8 cellular contexts compared by ENCODE assay signal in genomic region chr1:84078108-84078823, GRCh38.
DNase-seq lines count a peak whose midpoint lies in the region; ATAC-seq and TF ChIP-seq lines count a peak whose summit lies in the region.

No MANE protein-coding gene starts in this region.

- H3K27me3 Mint-ChIP-seq in activated CD4-positive, alpha-beta T cell treated with anti-CD3 and anti-CD28 coated beads, Interleukin-2, amount 10 ng/mL, durations not matched to agents 7 days and 5 days, result peaks cover 2% of the 10 kb centered on the region
- H3K27me3 Mint-ChIP-seq in glutamatergic neuron (ENCODE audit: unreplicated experiment), result peaks cover 6% of the 10 kb centered on the region

- peak overlapping the region; percentile 83 for H3K4me3 ChIP-seq in Jurkat, Clone E6-1 (ENCODE audit: low read length)

- H3K36me3 Mint-ChIP-seq in activated CD4-positive, alpha-beta T cell treated with anti-CD3 and anti-CD28 coated beads, Interleukin-2, amount 10 ng/mL, durations not matched to agents 7 days and 5 days (ENCODE audit: low read depth), result no peaks in the 10 kb centered on the region
- no peaks in the 10 kb centered on the region for H3K36me3 Mint-ChIP-seq in glutamatergic neuron (ENCODE audit: unreplicated experiment)

- H3K4me3 Mint-ChIP-seq in activated CD4-positive, alpha-beta T cell treated with anti-CD3 and anti-CD28 coated beads, Interleukin-2, amount 10 ng/mL, durations not matched to agents 7 days and 5 days, result peak overlapping the region; percentile 76
- peak overlapping the region; percentile 87 for H3K4me3 Mint-ChIP-seq in glutamatergic neuron (ENCODE audit: unreplicated experiment)

- H3K27ac Mint-ChIP-seq in activated CD4-positive, alpha-beta T cell treated with anti-CD3 and anti-CD28 coated beads, Interleukin-2, amount 10 ng/mL, durations not matched to agents 7 days and 5 days, result peak overlapping the region; percentile 76
- H3K27ac Mint-ChIP-seq in glutamatergic neuron (ENCODE audit: unreplicated experiment), result peak overlapping the region; percentile 48

- H3K4me1 Mint-ChIP-seq in activated CD4-positive, alpha-beta T cell treated with anti-CD3 and anti-CD28 coated beads, Interleukin-2, amount 10 ng/mL, durations not matched to agents 7 days and 5 days, result peaks cover 11% of the 10 kb centered on the region
- peaks cover 5% of the 10 kb centered on the region for H3K4me1 Mint-ChIP-seq in glutamatergic neuron (ENCODE audit: low read depth, unreplicated experiment)

- CTCF ChIA-PET in activated CD4-positive, alpha-beta T cell treated with anti-CD3 and anti-CD28 coated beads, Interleukin-2, amount 10 ng/mL, durations not matched to agents 7 days and 5 days (lab: Charles Lee), result interaction anchor here (0.7 kb wide), 1 partner anchor 31 kb away, joined by 3 read pairs; no protein-coding TSS in a partner anchor

- ATAC-seq in GM21825 (IDR thresholded peaks at IDR 0.05; ENCODE audit: unreplicated experiment) (peak; percentile 32), omental fat pad (ENCODE audit: low FRiP score) (peak; percentile 80)

- TF ChIP-seq CTCF in glutamatergic neuron (IDR thresholded peaks at IDR 0.05; ENCODE audit: partially characterized antibody, unreplicated experiment), result no peak
- TF ChIP-seq CTCF in omental fat pad (IDR thresholded peaks at IDR 0.05), result no peak

- H3K9me3 Mint-ChIP-seq in activated CD4-positive, alpha-beta T cell treated with anti-CD3 and anti-CD28 coated beads, Interleukin-2, amount 10 ng/mL, durations not matched to agents 7 days and 5 days, result no peaks in the 10 kb centered on the region
- no peaks in the 10 kb centered on the region for H3K9me3 Mint-ChIP-seq in glutamatergic neuron (ENCODE audit: unreplicated experiment)

- DNase-seq in activated CD4-positive, alpha-beta T cell treated with anti-CD3 and anti-CD28 coated beads, Interleukin-2, amount 10 ng/mL, durations not matched to agents 7 days and 5 days, result no peak
- no peak for DNase-seq in activated CD4-positive, alpha-beta T cell treated with anti-CD3 and anti-CD28 coated beads, Interleukin-2, amount 50 U/mL, for 1 hour
- DNase-seq in Jurkat, Clone E6-1 (ENCODE audit: low read depth, low spot score), result no peak
- DNase-seq in activated T-helper 1 cell treated with Interleukin-2 at 50 U/mL for 16 hours (ENCODE audit: low read depth) (peak; percentile 1), glutamatergic neuron (peak; percentile 60), omental fat pad (ENCODE audit: low spot score) (no peak), NOMO-1 (lab: John Stamatoyannopoulos, UW; ENCODE audit: unreplicated experiment in 2 of 2) (no peak)

- POLR2A ChIA-PET in activated CD4-positive, alpha-beta T cell treated with anti-CD3 and anti-CD28 coated beads, Interleukin-2, amount 10 ng/mL, durations not matched to agents 7 days and 5 days (lab: Charles Lee), result no interaction called here

Comparison
In these comparisons a context has a peak if more than half of its experiments do, and no peak if none do; other contexts are left out.
1. DNase-seq: peak in activated T-helper 1 cell treated with Interleukin-2 at 50 U/mL for 16 hours (single experiment) and glutamatergic neuron (single experiment); none in activated CD4-positive, alpha-beta T cell treated with anti-CD3 and anti-CD28 coated beads, Interleukin-2, amount 10 ng/mL, durations not matched to agents 7 days and 5 days (single experiment), activated CD4-positive, alpha-beta T cell treated with anti-CD3 and anti-CD28 coated beads, Interleukin-2, amount 50 U/mL, for 1 hour (single experiment), Jurkat, Clone E6-1 (single experiment), omental fat pad (single experiment) and NOMO-1 (0 of 2).